In the genomic region with DNA sequence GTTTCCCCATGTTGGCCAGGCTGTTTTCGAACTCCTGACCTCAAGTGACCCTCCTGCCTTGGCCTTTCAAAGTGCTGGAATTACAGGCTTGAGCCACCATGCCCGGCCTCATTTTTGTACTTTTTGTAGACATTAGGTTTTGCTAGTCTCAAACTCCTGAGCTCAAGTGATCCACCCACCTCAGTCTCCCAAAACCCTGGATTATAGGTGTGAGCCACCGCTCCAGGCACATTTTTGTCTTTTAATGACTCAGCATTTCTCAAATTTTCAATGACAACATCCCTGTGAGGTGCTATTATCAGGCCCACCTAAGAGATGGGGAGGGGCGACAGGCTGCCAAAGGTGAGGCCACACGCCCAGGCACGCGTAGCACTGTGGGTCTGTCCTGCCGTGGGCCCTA, we compare ENCODE assay signal across 1 cellular context.
TF ChIP-seq lines count a peak whose summit lies in the region.

No MANE protein-coding gene starts in this region.

TF ChIP-seq in K562, 482 proteins besides CTCF, POLR2A, EP300 and RAD21 (continued from another document):
- TF ChIP-seq, protein P1, sequence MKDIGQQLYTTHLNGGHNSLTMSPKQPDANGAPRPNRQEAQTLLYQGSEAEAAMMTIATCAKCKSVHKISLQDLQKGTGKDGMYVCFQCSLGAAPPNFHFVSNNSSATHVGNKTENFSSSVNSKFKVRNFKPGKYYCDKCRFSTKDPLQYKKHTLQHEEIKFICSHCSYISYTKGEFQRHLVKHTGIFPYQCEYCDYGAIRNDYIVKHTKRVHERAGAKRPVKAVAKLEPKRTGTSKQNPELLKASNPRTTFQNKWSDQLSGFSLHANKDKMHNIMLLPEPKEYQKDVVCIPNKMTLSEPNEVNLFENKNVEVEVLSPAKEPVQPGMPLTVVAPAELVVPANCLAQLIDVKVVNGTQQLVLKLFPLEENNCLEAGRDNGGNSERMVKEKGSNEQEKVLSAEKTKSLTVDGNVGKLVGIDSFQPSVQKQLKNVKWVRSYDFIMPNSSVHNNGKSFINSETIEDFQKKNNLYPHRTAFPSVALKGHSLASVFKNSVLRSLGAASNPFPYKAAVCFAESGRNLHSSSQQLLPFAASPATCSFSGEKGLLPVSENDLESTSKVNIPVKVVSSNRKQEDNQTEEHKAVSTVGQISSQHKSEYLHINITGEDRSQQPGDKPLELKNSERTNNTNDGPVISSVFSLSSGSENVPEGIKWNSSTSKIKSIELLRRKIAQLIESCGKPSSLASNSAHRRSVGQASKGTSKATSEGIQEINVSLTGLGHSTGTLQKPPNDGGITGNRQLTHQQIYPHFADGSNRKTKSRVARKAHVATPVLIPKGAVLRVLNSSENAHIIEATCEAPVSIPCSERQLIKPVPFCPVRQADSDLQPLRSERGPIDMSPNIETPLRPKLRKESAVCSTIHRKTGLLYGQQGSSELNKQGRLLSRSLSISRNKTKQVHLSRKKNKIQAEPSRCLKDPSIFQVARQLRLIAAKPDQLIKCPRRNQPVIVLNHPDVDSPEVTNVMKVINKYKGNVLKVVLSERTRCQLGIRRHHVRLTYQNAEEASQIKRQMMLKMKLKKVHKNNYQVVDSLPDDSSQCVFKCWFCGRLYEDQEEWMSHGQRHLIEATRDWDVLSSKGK (CRISPR knock-in tag; IDR thresholded peaks at IDR 0.05): no peak
- TF ChIP-seq ZNF316 (IDR thresholded peaks at IDR 0.05) (peak; percentile 98), CXXC5 (CRISPR knock-in tag; IDR thresholded peaks at IDR 0.05) (no peak), C11orf30 (IDR thresholded peaks at IDR 0.05; ENCODE audit: low read depth) (peak; percentile 96), SMARCB1 (IDR thresholded peaks at IDR 0.05; ENCODE audit: insufficient read length, low read depth) (no peak), RCOR1 (IDR thresholded peaks at IDR 0.05; ENCODE audit: borderline replicate concordance in 1 of 2, low read depth in 2 of 2, low read length in 2 of 2) (no peak), MAFK (IDR thresholded peaks at IDR 0.05; ENCODE audit: low read length) (peak; percentile 92), PTTG1 (tag; IDR thresholded peaks at IDR 0.05; ENCODE audit: low read depth) (no peak), BHLHE40 (IDR thresholded peaks at IDR 0.05; ENCODE audit: low read length) (no peak), ZNF408 (CRISPR knock-in tag; IDR thresholded peaks at IDR 0.05; ENCODE audit: low read depth) (no peak), GABPB2 (CRISPR knock-in tag; conservative IDR thresholded peaks at IDR 0.05) (no peak), RBM25 (IDR thresholded peaks at IDR 0.05; ENCODE audit: low read depth, low read length, severe bottlenecking) (no peak)
- TF ChIP-seq, protein P2, sequence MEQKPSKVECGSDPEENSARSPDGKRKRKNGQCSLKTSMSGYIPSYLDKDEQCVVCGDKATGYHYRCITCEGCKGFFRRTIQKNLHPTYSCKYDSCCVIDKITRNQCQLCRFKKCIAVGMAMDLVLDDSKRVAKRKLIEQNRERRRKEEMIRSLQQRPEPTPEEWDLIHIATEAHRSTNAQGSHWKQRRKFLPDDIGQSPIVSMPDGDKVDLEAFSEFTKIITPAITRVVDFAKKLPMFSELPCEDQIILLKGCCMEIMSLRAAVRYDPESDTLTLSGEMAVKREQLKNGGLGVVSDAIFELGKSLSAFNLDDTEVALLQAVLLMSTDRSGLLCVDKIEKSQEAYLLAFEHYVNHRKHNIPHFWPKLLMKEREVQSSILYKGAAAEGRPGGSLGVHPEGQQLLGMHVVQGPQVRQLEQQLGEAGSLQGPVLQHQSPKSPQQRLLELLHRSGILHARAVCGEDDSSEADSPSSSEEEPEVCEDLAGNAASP (IDR thresholded peaks at IDR 0.05): peak; percentile 56; the same call in 1 of the 2 replicates
- TF ChIP-seq, protein P3, sequence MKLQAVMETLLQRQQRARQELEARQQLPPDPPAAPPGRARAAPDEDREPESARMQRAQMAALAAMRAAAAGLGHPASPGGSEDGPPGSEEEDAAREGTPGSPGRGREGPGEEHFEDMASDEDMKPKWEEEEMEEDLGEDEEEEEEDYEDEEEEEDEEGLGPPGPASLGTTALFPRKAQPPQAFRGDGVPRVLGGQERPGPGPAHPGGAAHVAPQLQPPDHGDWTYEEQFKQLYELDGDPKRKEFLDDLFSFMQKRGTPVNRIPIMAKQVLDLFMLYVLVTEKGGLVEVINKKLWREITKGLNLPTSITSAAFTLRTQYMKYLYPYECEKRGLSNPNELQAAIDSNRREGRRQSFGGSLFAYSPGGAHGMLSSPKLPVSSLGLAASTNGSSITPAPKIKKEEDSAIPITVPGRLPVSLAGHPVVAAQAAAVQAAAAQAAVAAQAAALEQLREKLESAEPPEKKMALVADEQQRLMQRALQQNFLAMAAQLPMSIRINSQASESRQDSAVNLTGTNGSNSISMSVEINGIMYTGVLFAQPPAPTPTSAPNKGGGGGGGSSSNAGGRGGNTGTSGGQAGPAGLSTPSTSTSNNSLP (IDR thresholded peaks at IDR 0.05; ENCODE audit: borderline replicate concordance, low read depth, low read length): no peak
- TF ChIP-seq, protein P4, sequence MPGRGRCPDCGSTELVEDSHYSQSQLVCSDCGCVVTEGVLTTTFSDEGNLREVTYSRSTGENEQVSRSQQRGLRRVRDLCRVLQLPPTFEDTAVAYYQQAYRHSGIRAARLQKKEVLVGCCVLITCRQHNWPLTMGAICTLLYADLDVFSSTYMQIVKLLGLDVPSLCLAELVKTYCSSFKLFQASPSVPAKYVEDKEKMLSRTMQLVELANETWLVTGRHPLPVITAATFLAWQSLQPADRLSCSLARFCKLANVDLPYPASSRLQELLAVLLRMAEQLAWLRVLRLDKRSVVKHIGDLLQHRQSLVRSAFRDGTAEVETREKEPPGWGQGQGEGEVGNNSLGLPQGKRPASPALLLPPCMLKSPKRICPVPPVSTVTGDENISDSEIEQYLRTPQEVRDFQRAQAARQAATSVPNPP (IDR thresholded peaks at IDR 0.05; ENCODE audit: borderline replicate concordance, insufficient read depth, insufficient read length): no peak
- TF ChIP-seq, protein P5, sequence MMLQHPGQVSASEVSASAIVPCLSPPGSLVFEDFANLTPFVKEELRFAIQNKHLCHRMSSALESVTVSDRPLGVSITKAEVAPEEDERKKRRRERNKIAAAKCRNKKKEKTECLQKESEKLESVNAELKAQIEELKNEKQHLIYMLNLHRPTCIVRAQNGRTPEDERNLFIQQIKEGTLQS (IDR thresholded peaks at IDR 0.05): no peak
- TF ChIP-seq, protein P5 (CRISPR knock-in tag; conservative IDR thresholded peaks at IDR 0.05): no peak
- TF ChIP-seq, protein P6, sequence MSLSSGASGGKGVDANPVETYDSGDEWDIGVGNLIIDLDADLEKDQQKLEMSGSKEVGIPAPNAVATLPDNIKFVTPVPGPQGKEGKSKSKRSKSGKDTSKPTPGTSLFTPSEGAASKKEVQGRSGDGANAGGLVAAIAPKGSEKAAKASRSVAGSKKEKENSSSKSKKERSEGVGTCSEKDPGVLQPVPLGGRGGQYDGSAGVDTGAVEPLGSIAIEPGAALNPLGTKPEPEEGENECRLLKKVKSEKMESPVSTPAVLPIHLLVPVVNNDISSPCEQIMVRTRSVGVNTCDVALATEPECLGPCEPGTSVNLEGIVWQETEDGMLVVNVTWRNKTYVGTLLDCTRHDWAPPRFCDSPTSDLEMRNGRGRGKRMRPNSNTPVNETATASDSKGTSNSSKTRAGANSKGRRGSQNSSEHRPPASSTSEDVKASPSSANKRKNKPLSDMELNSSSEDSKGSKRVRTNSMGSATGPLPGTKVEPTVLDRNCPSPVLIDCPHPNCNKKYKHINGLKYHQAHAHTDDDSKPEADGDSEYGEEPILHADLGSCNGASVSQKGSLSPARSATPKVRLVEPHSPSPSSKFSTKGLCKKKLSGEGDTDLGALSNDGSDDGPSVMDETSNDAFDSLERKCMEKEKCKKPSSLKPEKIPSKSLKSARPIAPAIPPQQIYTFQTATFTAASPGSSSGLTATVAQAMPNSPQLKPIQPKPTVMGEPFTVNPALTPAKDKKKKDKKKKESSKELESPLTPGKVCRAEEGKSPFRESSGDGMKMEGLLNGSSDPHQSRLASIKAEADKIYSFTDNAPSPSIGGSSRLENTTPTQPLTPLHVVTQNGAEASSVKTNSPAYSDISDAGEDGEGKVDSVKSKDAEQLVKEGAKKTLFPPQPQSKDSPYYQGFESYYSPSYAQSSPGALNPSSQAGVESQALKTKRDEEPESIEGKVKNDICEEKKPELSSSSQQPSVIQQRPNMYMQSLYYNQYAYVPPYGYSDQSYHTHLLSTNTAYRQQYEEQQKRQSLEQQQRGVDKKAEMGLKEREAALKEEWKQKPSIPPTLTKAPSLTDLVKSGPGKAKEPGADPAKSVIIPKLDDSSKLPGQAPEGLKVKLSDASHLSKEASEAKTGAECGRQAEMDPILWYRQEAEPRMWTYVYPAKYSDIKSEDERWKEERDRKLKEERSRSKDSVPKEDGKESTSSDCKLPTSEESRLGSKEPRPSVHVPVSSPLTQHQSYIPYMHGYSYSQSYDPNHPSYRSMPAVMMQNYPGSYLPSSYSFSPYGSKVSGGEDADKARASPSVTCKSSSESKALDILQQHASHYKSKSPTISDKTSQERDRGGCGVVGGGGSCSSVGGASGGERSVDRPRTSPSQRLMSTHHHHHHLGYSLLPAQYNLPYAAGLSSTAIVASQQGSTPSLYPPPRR (CRISPR knock-in tag; IDR thresholded peaks at IDR 0.05; ENCODE audit: borderline replicate concordance): no peak
- TF ChIP-seq, protein P7, sequence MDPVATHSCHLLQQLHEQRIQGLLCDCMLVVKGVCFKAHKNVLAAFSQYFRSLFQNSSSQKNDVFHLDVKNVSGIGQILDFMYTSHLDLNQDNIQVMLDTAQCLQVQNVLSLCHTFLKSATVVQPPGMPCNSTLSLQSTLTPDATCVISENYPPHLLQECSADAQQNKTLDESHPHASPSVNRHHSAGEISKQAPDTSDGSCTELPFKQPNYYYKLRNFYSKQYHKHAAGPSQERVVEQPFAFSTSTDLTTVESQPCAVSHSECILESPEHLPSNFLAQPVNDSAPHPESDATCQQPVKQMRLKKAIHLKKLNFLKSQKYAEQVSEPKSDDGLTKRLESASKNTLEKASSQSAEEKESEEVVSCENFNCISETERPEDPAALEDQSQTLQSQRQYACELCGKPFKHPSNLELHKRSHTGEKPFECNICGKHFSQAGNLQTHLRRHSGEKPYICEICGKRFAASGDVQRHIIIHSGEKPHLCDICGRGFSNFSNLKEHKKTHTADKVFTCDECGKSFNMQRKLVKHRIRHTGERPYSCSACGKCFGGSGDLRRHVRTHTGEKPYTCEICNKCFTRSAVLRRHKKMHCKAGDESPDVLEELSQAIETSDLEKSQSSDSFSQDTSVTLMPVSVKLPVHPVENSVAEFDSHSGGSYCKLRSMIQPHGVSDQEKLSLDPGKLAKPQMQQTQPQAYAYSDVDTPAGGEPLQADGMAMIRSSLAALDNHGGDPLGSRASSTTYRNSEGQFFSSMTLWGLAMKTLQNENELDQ (CRISPR knock-in tag; IDR thresholded peaks at IDR 0.05; ENCODE audit: borderline replicate concordance): no peak
